8 cellular contexts compared by ENCODE assay signal in genomic region chr1:24642481-24643361, GRCh38. TPM values are rescaled to one million over a fixed set of nuclear protein-coding genes. Genes with fewer than 3 reads are reported as not detected.
DNase-seq lines count a peak whose midpoint lies in the region; ATAC-seq and TF ChIP-seq lines count a peak whose summit lies in the region.

Gene SRRM1 (plus strand): TSS chr1:24643302. CDS start chr1:24643327, 25 bp downstream.

- H3K4me3 ChIP-seq in GM08714 (ENCODE audit: low read length): peak within 1 kb of the TSS; percentile 90
- peak within 1 kb of the TSS; percentile 95 for H3K4me3 ChIP-seq in suprapubic skin

- no peaks in the 10 kb centered on the region for H3K9me3 Mint-ChIP-seq in activated naive CD4-positive, alpha-beta T cell treated with anti-CD3 and anti-CD28 coated beads, Interleukin-2, amount 50 U/mL, for 24 hours

- H3K9me3 ChIP-seq in suprapubic skin: no peaks in the 10 kb centered on the region

- TF ChIP-seq EP300 in suprapubic skin (IDR thresholded peaks at IDR 0.05): peak; percentile 51

- H3K27me3 ChIP-seq in suprapubic skin: no peaks in the 10 kb centered on the region

- H3K27me3 Mint-ChIP-seq in activated naive CD4-positive, alpha-beta T cell treated with anti-CD3 and anti-CD28 coated beads, Interleukin-2, amount 50 U/mL, for 24 hours: no peaks in the 10 kb centered on the region

- no peak for TF ChIP-seq CTCF in suprapubic skin (IDR thresholded peaks at IDR 0.05)

- peak within 1 kb of the TSS; percentile 100 for H3K27ac ChIP-seq in suprapubic skin

- H3K36me3 ChIP-seq in suprapubic skin: peaks cover 17% of the 10 kb centered on the region

- peak within 1 kb of the TSS; percentile 99 for H3K27ac Mint-ChIP-seq in activated naive CD4-positive, alpha-beta T cell treated with anti-CD3 and anti-CD28 coated beads, Interleukin-2, amount 50 U/mL, for 24 hours

- H3K4me1 ChIP-seq in suprapubic skin: peaks cover 29% of the 10 kb centered on the region

- peak within 1 kb of the TSS; percentile 95 for H3K4me3 Mint-ChIP-seq in activated naive CD4-positive, alpha-beta T cell treated with anti-CD3 and anti-CD28 coated beads, Interleukin-2, amount 50 U/mL, for 24 hours

- H3K4me1 Mint-ChIP-seq in activated naive CD4-positive, alpha-beta T cell treated with anti-CD3 and anti-CD28 coated beads, Interleukin-2, amount 50 U/mL, for 24 hours: peaks cover 47% of the 10 kb centered on the region

- ATAC-seq in HG02571 (IDR thresholded peaks at IDR 0.05; ENCODE audit: unreplicated experiment): peak; percentile 86
- ATAC-seq in SK-N-SH treated with all-trans-retinoic acid at 6 μM for 48 hours: peak; percentile 92

- WGBS in suprapubic skin: 0% methylated on average over 24 of the region's 95 CpGs

- peaks cover 15% of the 10 kb centered on the region for H3K36me3 Mint-ChIP-seq in activated naive CD4-positive, alpha-beta T cell treated with anti-CD3 and anti-CD28 coated beads, Interleukin-2, amount 50 U/mL, for 24 hours

- peak; percentile 100 for DNase-seq in NCI-H1092 (lab: John Stamatoyannopoulos, UW)
- peak; percentile 100 for DNase-seq in globus pallidus (ENCODE audit: low spot score)
- peak; percentile 91 to 100 (median 100) for DNase-seq in nucleus accumbens (lab: John Stamatoyannopoulos, UW)
- peak; percentile 100 for DNase-seq in suprapubic skin (ENCODE audit: low spot score in 2 of 2)

- TF ChIP-seq POLR2A in suprapubic skin (IDR thresholded peaks at IDR 0.05): peak; percentile 96 to 99

TF ChIP-seq in SK-N-SH treated with all-trans-retinoic acid at 6 μM for 48 hours, 23 proteins besides CTCF, POLR2A, EP300 and RAD21:
- TF ChIP-seq CSRNP3 (CRISPR knock-in tag; IDR thresholded peaks at IDR 0.05) (no peak), OSR1 (CRISPR knock-in tag; IDR thresholded peaks at IDR 0.05) (no peak), PATZ1 (CRISPR knock-in tag; IDR thresholded peaks at IDR 0.05; ENCODE audit: borderline replicate concordance) (no peak), ZNF8 (CRISPR knock-in tag; IDR thresholded peaks at IDR 0.05) (no peak), BACH2 (CRISPR knock-in tag; IDR thresholded peaks at IDR 0.05; ENCODE audit: borderline replicate concordance) (no peak), ESRRG (CRISPR knock-in tag; IDR thresholded peaks at IDR 0.05) (no peak), CREB5 (CRISPR knock-in tag; IDR thresholded peaks at IDR 0.05; ENCODE audit: low read depth) (no peak), PPARA (CRISPR knock-in tag; IDR thresholded peaks at IDR 0.05; ENCODE audit: borderline replicate concordance) (no peak), CSDC2 (CRISPR knock-in tag; IDR thresholded peaks at IDR 0.05) (no peak), GLIS3 (CRISPR knock-in tag; IDR thresholded peaks at IDR 0.05) (no peak), ZC3H10 (CRISPR knock-in tag; IDR thresholded peaks at IDR 0.05) (no peak), RARB (CRISPR knock-in tag; IDR thresholded peaks at IDR 0.05) (no peak), ARNTL (CRISPR knock-in tag; IDR thresholded peaks at IDR 0.05; ENCODE audit: borderline replicate concordance, low read depth) (no peak), ZNF565 (CRISPR knock-in tag; conservative IDR thresholded peaks at IDR 0.05; ENCODE audit: low read depth) (no peak), ZFP30 (CRISPR knock-in tag; IDR thresholded peaks at IDR 0.05) (no peak), TCF4 (CRISPR knock-in tag; IDR thresholded peaks at IDR 0.05; ENCODE audit: borderline replicate concordance) (no peak), POU6F1 (CRISPR knock-in tag; IDR thresholded peaks at IDR 0.05; ENCODE audit: borderline replicate concordance, low read depth) (no peak; the same call in 1 of the 2 replicates)
TF ChIP-seq in SK-N-SH treated with all-trans-retinoic acid at 6 μM for 48 hours: peak in this region for 0.

RNA-seq across cellular contexts. Expression of gene SRRM1, which starts in this region (rescaled TPM):
- total RNA-seq in suprapubic skin: 100 to 1,000 TPM in 2 of 4 donors, 10 to 100 TPM in 2; 73.0 to 323 (median 97.0) TPM

Comparison
In these comparisons a context has a peak if more than half of its experiments do, and no peak if none do; other contexts are left out.
1. Peak in every context shown above with its lines: DNase-seq, ATAC-seq, H3K4me3 ChIP-seq and H3K27ac ChIP-seq.